In the genomic region with DNA sequence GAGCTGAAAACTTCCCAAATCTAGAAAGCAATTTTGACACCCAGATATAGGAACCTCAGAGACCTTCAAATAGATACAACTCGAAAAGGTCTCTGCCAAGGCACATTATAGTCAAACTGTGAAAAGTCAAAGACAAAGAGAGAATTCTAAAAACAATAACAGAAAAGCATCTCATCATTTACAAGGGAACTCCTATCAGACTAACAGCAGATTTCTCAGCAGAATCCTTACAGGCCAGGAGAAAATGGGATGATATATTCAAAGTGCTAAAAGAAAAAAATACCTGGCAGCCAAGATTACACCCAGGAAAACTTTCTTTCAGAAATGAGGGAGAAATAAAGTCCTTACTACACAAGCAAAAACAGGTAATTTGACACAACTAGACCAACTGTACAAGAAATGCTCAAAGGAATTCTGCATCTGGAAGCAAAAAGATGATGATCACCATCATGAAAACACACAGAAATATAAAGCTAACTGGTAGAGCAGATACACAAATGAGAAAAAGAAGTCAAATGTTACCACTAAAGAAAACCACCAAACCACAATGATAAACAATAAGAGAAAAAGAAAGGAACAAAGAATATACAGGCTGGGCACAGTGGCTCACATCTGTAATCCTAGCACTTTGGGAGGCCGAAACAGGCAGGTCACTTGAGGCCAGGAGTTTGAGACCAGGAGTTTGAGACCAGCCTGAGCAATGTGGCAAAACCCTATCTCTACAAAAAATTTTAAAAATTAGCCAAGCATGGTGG, we compare ENCODE assay signal across 14 cellular contexts. TPM values are rescaled to one million over a fixed set of nuclear protein-coding genes. Genes with fewer than 3 reads are reported as not detected.
DNase-seq lines count a peak whose midpoint lies in the region; ATAC-seq and TF ChIP-seq lines count a peak whose summit lies in the region.
"Had no signal": no experiment of that assay in that cellular context is flagged by ENCODE, and none has a peak within 500 bp of the region (broad histone marks: within the 10 kb centered on the region; RNA-seq: fewer than 3 reads in every experiment).

No MANE protein-coding gene starts in this region.

- H3K27ac ChIP-seq in endodermal cell (ENCODE audit: low read depth, low read length) (no peak overlapping the region), PC-3 (ENCODE audit: low read length) (no peak overlapping the region)

- WGBS in endodermal cell (ENCODE audit: insufficient coverage in 1 of 2, insufficient read length in 1 of 2), 2 experiments: 100% methylated on average over 1 to 2 of the region's 2 CpGs

- peaks cover 65% of the 10 kb centered on the region for H3K4me1 Mint-ChIP-seq in activated naive CD4-positive, alpha-beta T cell treated with anti-CD3 and anti-CD28 coated beads for 36 hours (ENCODE audit: low read depth)
- peaks cover 50% of the 10 kb centered on the region for H3K4me1 Mint-ChIP-seq in T-helper 2 cell treated with Interferon-gamma antibody and Interleukin-4, amounts not matched to agents 5 μg/mL and 100 μg/mL, for 36 hours (ENCODE audit: low read depth)
- H3K4me1 Mint-ChIP-seq in endodermal cell: peaks cover 22% of the 10 kb centered on the region

- H3K27ac Mint-ChIP-seq in activated naive CD4-positive, alpha-beta T cell treated with anti-CD3 and anti-CD28 coated beads for 36 hours: peak overlapping the region; percentile 88
- peak overlapping the region; percentile 81 for H3K27ac Mint-ChIP-seq in T-helper 2 cell treated with Interferon-gamma antibody and Interleukin-4, amounts not matched to agents 5 μg/mL and 100 μg/mL, for 36 hours
- peak overlapping the region; percentile 26 for H3K27ac Mint-ChIP-seq in endodermal cell
- H3K27ac Mint-ChIP-seq: nephron progenitor cell had no signal

- no peak overlapping the region for H3K9ac ChIP-seq in endodermal cell (ENCODE audit: extremely low read depth, low read length, poor library complexity, severe bottlenecking)
- no peak overlapping the region for H3K9ac ChIP-seq in PC-3 (ENCODE audit: low read length)

- CTCF ChIA-PET in activated naive CD4-positive, alpha-beta T cell treated with anti-CD3 and anti-CD28 coated beads for 36 hours (lab: Charles Lee): no interaction called here
- CTCF ChIA-PET in PC-3 (lab: Charles Lee): no interaction called here

- POLR2A ChIA-PET in PC-3 (lab: Charles Lee; ENCODE audit: unreplicated experiment): no interaction called here

- no peaks in the 10 kb centered on the region for H3K9me2 ChIP-seq in PC-3 (replicated peaks; ENCODE audit: low read length)

- no peak for DNase-seq in activated naive CD4-positive, alpha-beta T cell treated with anti-CD3 and anti-CD28 coated beads for 36 hours
- DNase-seq in activated naive CD4-positive, alpha-beta T cell (lab: John Stamatoyannopoulos, UW): no peak
- DNase-seq in T-helper 2 cell treated with Interferon-gamma antibody and Interleukin-4, amounts not matched to agents 5 μg/mL and 100 μg/mL, for 36 hours (ENCODE audit: low spot score): no peak
- DNase-seq in endodermal cell (no peak), PC-3 (no peak), cerebellar cortex (ENCODE audit: low spot score) (no peak), foreskin melanocyte (no peak)
- DNase-seq: activated gamma-delta T cell treated with Interleukin-2 at 50 U/mL for 16 hours, NCI-H1092 treated with DMSO at 0.1 percent for 48 hours, nephron progenitor cell, SHP77, T-helper 9 cell had no signal

- peaks cover 23% of the 10 kb centered on the region for H3K9me3 Mint-ChIP-seq in activated naive CD4-positive, alpha-beta T cell treated with anti-CD3 and anti-CD28 coated beads for 36 hours
- H3K9me3 Mint-ChIP-seq in T-helper 2 cell treated with Interferon-gamma antibody and Interleukin-4, amounts not matched to agents 5 μg/mL and 100 μg/mL, for 36 hours: peaks cover 56% of the 10 kb centered on the region
- peaks cover 14% of the 10 kb centered on the region for H3K9me3 Mint-ChIP-seq in endodermal cell

- H3K36me3 Mint-ChIP-seq in activated naive CD4-positive, alpha-beta T cell treated with anti-CD3 and anti-CD28 coated beads for 36 hours (ENCODE audit: low read depth): peaks cover 41% of the 10 kb centered on the region
- peaks cover 66% of the 10 kb centered on the region for H3K36me3 Mint-ChIP-seq in T-helper 2 cell treated with Interferon-gamma antibody and Interleukin-4, amounts not matched to agents 5 μg/mL and 100 μg/mL, for 36 hours (ENCODE audit: low read depth)
- peaks cover 50% of the 10 kb centered on the region for H3K36me3 Mint-ChIP-seq in endodermal cell (ENCODE audit: low read depth)

- H2AFZ ChIP-seq in PC-3 (ENCODE audit: low read length): no peak overlapping the region

- ATAC-seq in PC-3 (no peak), GM18907 (IDR thresholded peaks at IDR 0.05; ENCODE audit: unreplicated experiment) (no peak)

- TF ChIP-seq CTCF in endodermal cell (conservative IDR thresholded peaks at IDR 0.05) (no peak), PC-3 (conservative IDR thresholded peaks at IDR 0.05; ENCODE audit: low read depth, low read length) (no peak)

- H3K4me3 ChIP-seq in endodermal cell (ENCODE audit: low read length): peak overlapping the region; percentile 37
- H3K4me3 ChIP-seq in PC-3 (ENCODE audit: low read length): no peak overlapping the region
- H3K4me3 ChIP-seq: lung had no signal

- peaks cover 36% of the 10 kb centered on the region for H3K36me3 ChIP-seq in endodermal cell (ENCODE audit: control insufficient read depth, insufficient read depth, low read length)
- H3K36me3 ChIP-seq in PC-3 (ENCODE audit: low read depth, low read length): peaks cover 11% of the 10 kb centered on the region; the same call in 1 of the 2 replicates

- intact Hi-C loops in activated naive CD4-positive, alpha-beta T cell treated with anti-CD3 and anti-CD28 coated beads for 36 hours (cut with micrococcal nuclease): no loop called here
- intact Hi-C loops in PC-3 (cut with micrococcal nuclease): no loop called here

- no peaks in the 10 kb centered on the region for H3K4me1 ChIP-seq in endodermal cell (ENCODE audit: control insufficient read depth, insufficient read depth, low read length)
- H3K4me1 ChIP-seq in PC-3 (ENCODE audit: insufficient read depth, low read length): no peaks in the 10 kb centered on the region

- peaks cover 51% of the 10 kb centered on the region for H3K79me2 ChIP-seq in PC-3 (ENCODE audit: low read length)

- H3F3A ChIP-seq in PC-3 (ENCODE audit: low read length, unreplicated experiment): no peaks in the 10 kb centered on the region

- no peak overlapping the region for H3K4me3 Mint-ChIP-seq in activated naive CD4-positive, alpha-beta T cell treated with anti-CD3 and anti-CD28 coated beads for 36 hours
- H3K4me3 Mint-ChIP-seq in T-helper 2 cell treated with Interferon-gamma antibody and Interleukin-4, amounts not matched to agents 5 μg/mL and 100 μg/mL, for 36 hours: peak overlapping the region; percentile 60
- no peak overlapping the region for H3K4me3 Mint-ChIP-seq in endodermal cell
- H3K4me3 Mint-ChIP-seq: nephron progenitor cell had no signal

- H3K27me3 ChIP-seq in endodermal cell (ENCODE audit: control insufficient read depth, insufficient read depth, low read length, poor library complexity, severe bottlenecking): no peaks in the 10 kb centered on the region
- no peaks in the 10 kb centered on the region for H3K27me3 ChIP-seq in PC-3 (ENCODE audit: low read length)

- no TSS peak for BruUV-seq in PC-3 (replicated peaks; lab: Mats Ljungman, UMichigan)

- H3K9me3 ChIP-seq in endodermal cell (ENCODE audit: control insufficient read depth, low read length) (peaks cover 32% of the 10 kb centered on the region), PC-3 (ENCODE audit: low read length) (no peaks in the 10 kb centered on the region)

- H3K27me3 Mint-ChIP-seq in activated naive CD4-positive, alpha-beta T cell treated with anti-CD3 and anti-CD28 coated beads for 36 hours (ENCODE audit: low read depth): no peaks in the 10 kb centered on the region
- no peaks in the 10 kb centered on the region for H3K27me3 Mint-ChIP-seq in T-helper 2 cell treated with Interferon-gamma antibody and Interleukin-4, amounts not matched to agents 5 μg/mL and 100 μg/mL, for 36 hours (ENCODE audit: low read depth)
- no peaks in the 10 kb centered on the region for H3K27me3 Mint-ChIP-seq in endodermal cell (ENCODE audit: insufficient read depth)

- H4K20me1 ChIP-seq in PC-3 (ENCODE audit: low read length): no peaks in the 10 kb centered on the region

- H3K4me2 ChIP-seq in PC-3 (ENCODE audit: low read length): no peak overlapping the region

RNA-seq across cellular contexts. Expression of gene ADAM10, which starts 50.4 kb away (rescaled TPM):
- total RNA-seq in activated naive CD4-positive, alpha-beta T cell treated with anti-CD3 and anti-CD28 coated beads for 36 hours: 10 to 100 TPM; 70.7 to 76.3 TPM
- total RNA-seq in endodermal cell (100 to 1,000 TPM; 191 to 211 TPM), PC-3 (2014; rRNA removed) (91.3 and 96.8 TPM in 2 replicates)
- 168 TPM for polyA plus RNA-seq in endodermal cell (2013, experiment 1 of 2)
- 155 TPM for polyA plus RNA-seq in endodermal cell (2013, experiment 2 of 2)

Comparison
In these comparisons a context has a peak if more than half of its experiments do, and no peak if none do; other contexts are left out.
1. H3K27ac Mint-ChIP-seq: peak in every context shown above with its lines; median percentile 88 in activated naive CD4-positive, alpha-beta T cell treated with anti-CD3 and anti-CD28 coated beads for 36 hours; 81 in T-helper 2 cell treated with Interferon-gamma antibody and Interleukin-4, amounts not matched to agents 5 μg/mL and 100 μg/mL, for 36 hours; 26 in endodermal cell.